In genomic region chr4:5887361-5888221, GRCh38 we compare ENCODE assay signal across 1 cellular context.
TF ChIP-seq lines count a peak whose summit lies in the region.

No MANE protein-coding gene starts in this region.

TF ChIP-seq in H1, 55 proteins besides CTCF, POLR2A, EP300 and RAD21:
- 0 out of 2 replicates have a peak, but pooled peaks have one; percentile 19 for TF ChIP-seq RBBP5 (IDR thresholded peaks at IDR 0.05; ENCODE audit: borderline replicate concordance, low read depth, low read length)
- TF ChIP-seq POU5F1 (IDR thresholded peaks at IDR 0.05; ENCODE audit: low read depth, low read length) = no peak
- TF ChIP-seq NRF1 (IDR thresholded peaks at IDR 0.05; ENCODE audit: low read depth, low read length) = no peak
- TF ChIP-seq GABPA (IDR thresholded peaks at IDR 0.05; ENCODE audit: borderline replicate concordance, insufficient read depth, low read length) = no peak
- TF ChIP-seq NANOG (IDR thresholded peaks at IDR 0.05; ENCODE audit: insufficient read depth, low read depth, low read length, poor library complexity, severe bottlenecking) = no peak
- peak; percentile 60 to 84; a peak in 2 of 4 replicates for TF ChIP-seq SIN3A (conservative IDR thresholded peaks at IDR 0.05 in 1 of 2, IDR thresholded peaks at IDR 0.05 in 1 of 2; ENCODE audit: low read depth in 1 of 2, low read length in 2 of 2)
- no peak for TF ChIP-seq EZH2 (IDR thresholded peaks at IDR 0.05; ENCODE audit: low read depth, low read length, severe bottlenecking)
- no peak; the same call in 1 of the 2 replicates for TF ChIP-seq SUZ12 (IDR thresholded peaks at IDR 0.05; ENCODE audit: low read length)
- peak; percentile 65 for TF ChIP-seq KDM4A (IDR thresholded peaks at IDR 0.05; ENCODE audit: low read depth, low read length, severe bottlenecking)
- no peak for TF ChIP-seq SIX5 (IDR thresholded peaks at IDR 0.05; ENCODE audit: low read depth, low read length)
- TF ChIP-seq TEAD4 (IDR thresholded peaks at IDR 0.05; ENCODE audit: low read depth, low read length) = no peak
- TF ChIP-seq CHD7 (IDR thresholded peaks at IDR 0.05; ENCODE audit: insufficient replicate concordance, low read length) = no peak
- TF ChIP-seq MAFK (IDR thresholded peaks at IDR 0.05; ENCODE audit: low read depth, low read length) = no peak
- peak; percentile 75 for TF ChIP-seq ASH2L (IDR thresholded peaks at IDR 0.05; ENCODE audit: low read length)
- TF ChIP-seq KDM1A (IDR thresholded peaks at IDR 0.05; ENCODE audit: borderline replicate concordance, low read length) = no peak; the same call in 1 of the 2 replicates
- TF ChIP-seq FOSL1 (IDR thresholded peaks at IDR 0.05; ENCODE audit: insufficient read depth, low read depth, low read length) = no peak
- TF ChIP-seq CBX8 (IDR thresholded peaks at IDR 0.05; ENCODE audit: borderline replicate concordance, low read depth, low read length) = no peak
- no peak for TF ChIP-seq ZNF274 (IDR thresholded peaks at IDR 0.05; ENCODE audit: borderline replicate concordance, extremely low read depth, low read length)
- TF ChIP-seq PHF8 (conservative IDR thresholded peaks at IDR 0.05; ENCODE audit: low read depth, low read length) = 0 out of 2 replicates have a peak, but pooled peaks have one; percentile 31
- TF ChIP-seq RNF2 (IDR thresholded peaks at IDR 0.05; ENCODE audit: borderline replicate concordance, low read depth, low read length, missing control alignments, poor library complexity, severe bottlenecking) = no peak
- TF ChIP-seq BRCA1 (IDR thresholded peaks at IDR 0.05; ENCODE audit: low read depth, low read length) = no peak
- TF ChIP-seq JUN (IDR thresholded peaks at IDR 0.05; ENCODE audit: low read depth, low read length) = no peak
- peak; percentile 25; the same call in 1 of the 2 replicates for TF ChIP-seq CREB1 (IDR thresholded peaks at IDR 0.05)
- TF ChIP-seq SAP30 (IDR thresholded peaks at IDR 0.05; ENCODE audit: insufficient read depth, insufficient replicate concordance, low read length) = no peak
- no peak for TF ChIP-seq TCF12 (IDR thresholded peaks at IDR 0.05; ENCODE audit: low read depth, low read length)
- no peak for TF ChIP-seq SP4 (IDR thresholded peaks at IDR 0.05; ENCODE audit: low read length)
- no peak for TF ChIP-seq ATF2 (IDR thresholded peaks at IDR 0.05; ENCODE audit: low read length)
- TF ChIP-seq SIRT6 (IDR thresholded peaks at IDR 0.05; ENCODE audit: low read length) = no peak
- TF ChIP-seq ATF3 (IDR thresholded peaks at IDR 0.05; ENCODE audit: insufficient read depth, low read depth, low read length) = no peak
- no peak for TF ChIP-seq SP2 (IDR thresholded peaks at IDR 0.05; ENCODE audit: low read length)
- no peak for TF ChIP-seq CBX5 (IDR thresholded peaks at IDR 0.05; ENCODE audit: low read depth, low read length)
- no peak for TF ChIP-seq POLR2AphosphoS5 (IDR thresholded peaks at IDR 0.05; ENCODE audit: low read depth, low read length)
- TF ChIP-seq YY1 (IDR thresholded peaks at IDR 0.05; ENCODE audit: low read depth, low read length) = peak; percentile 71; the same call in 1 of the 2 replicates
- TF ChIP-seq RXRA (IDR thresholded peaks at IDR 0.05; ENCODE audit: insufficient read depth, low read depth, low read length) = no peak
- no peak for TF ChIP-seq KDM5A (IDR thresholded peaks at IDR 0.05; ENCODE audit: low read length)
- TF ChIP-seq MAX (IDR thresholded peaks at IDR 0.05) = peak; percentile 35; the same call in 1 of the 2 replicates
- no peak for TF ChIP-seq SRF (IDR thresholded peaks at IDR 0.05; ENCODE audit: low read depth, low read length)
- no peak for TF ChIP-seq TBP (IDR thresholded peaks at IDR 0.05; ENCODE audit: low read depth, low read length)
TF ChIP-seq in H1: peak in this region for 8.
